ENCODE assay signal across 12 cellular contexts in the genomic region with DNA sequence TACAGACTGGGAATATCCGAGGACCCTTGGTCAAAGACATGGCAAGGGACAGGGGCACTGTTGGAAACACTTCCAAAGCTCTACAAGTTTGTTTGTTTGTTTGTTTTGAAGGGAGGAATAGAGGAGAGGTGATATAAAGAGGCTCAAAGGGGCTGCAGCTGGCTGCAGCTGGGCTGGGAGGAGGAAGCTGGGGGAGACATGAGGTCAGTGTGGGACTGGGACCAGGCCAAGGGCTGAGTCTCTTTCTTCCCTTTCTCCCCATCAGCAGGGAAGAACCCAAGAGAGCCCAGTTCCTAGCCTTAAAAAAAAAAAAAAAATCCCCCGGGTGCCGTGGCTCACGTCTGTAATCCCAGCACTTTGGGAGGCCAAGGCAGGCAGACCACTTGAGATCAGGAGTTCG. TPM values are rescaled to one million over a fixed set of nuclear protein-coding genes. Genes with fewer than 3 reads are reported as not detected.
DNase-seq lines count a peak whose midpoint lies in the region; ATAC-seq and TF ChIP-seq lines count a peak whose summit lies in the region.
"Had no signal": no experiment of that assay in that cellular context is flagged by ENCODE, and none has a peak within 500 bp of the region (broad histone marks: within the 10 kb centered on the region; RNA-seq: fewer than 3 reads in every experiment).

No MANE protein-coding gene starts in this region.

- intact Hi-C loops in lower lobe of right lung (cut with DNase I), result no loop called here

- H3K4me3 Mint-ChIP-seq in activated T-cell treated with anti-CD3 and anti-CD28 coated beads, Interleukin-2, amount 50 U/mL, for 24 hours, result peak overlapping the region; percentile 88
- H3K4me3 Mint-ChIP-seq in activated naive CD8-positive, alpha-beta T cell treated with anti-CD3 and anti-CD28 coated beads, Interleukin-2, amount 10 ng/mL, durations not matched to agents 7 days and 5 days, result peak overlapping the region; percentile 98

- H3K9me3 Mint-ChIP-seq in activated T-cell treated with anti-CD3 and anti-CD28 coated beads, Interleukin-2, amount 50 U/mL, for 24 hours, result no peaks in the 10 kb centered on the region
- H3K9me3 Mint-ChIP-seq in activated naive CD8-positive, alpha-beta T cell treated with anti-CD3 and anti-CD28 coated beads, Interleukin-2, amount 10 ng/mL, durations not matched to agents 7 days and 5 days, result no peaks in the 10 kb centered on the region

- peaks cover 94% of the 10 kb centered on the region for H3K36me3 Mint-ChIP-seq in activated T-cell treated with anti-CD3 and anti-CD28 coated beads, Interleukin-2, amount 50 U/mL, for 24 hours (ENCODE audit: low read depth)
- peaks cover 61% of the 10 kb centered on the region for H3K36me3 Mint-ChIP-seq in activated naive CD8-positive, alpha-beta T cell treated with anti-CD3 and anti-CD28 coated beads, Interleukin-2, amount 10 ng/mL, durations not matched to agents 7 days and 5 days

- peaks cover 91% of the 10 kb centered on the region for H3K4me1 ChIP-seq in lower lobe of right lung
- peaks cover 12% of the 10 kb centered on the region for H3K4me1 ChIP-seq in HAP-1

- no peak for DNase-seq in activated T-cell treated with anti-CD3 and anti-CD28 coated beads, Interleukin-2, amount 50 U/mL, for 24 hours
- DNase-seq in activated T-cell treated with anti-CD3 and anti-CD28 coated beads for 4 hours (no peak), lower lobe of right lung (no peak), substantia nigra (lab: John Stamatoyannopoulos, UW) (peak in 21 of 49 donors; percentile 18 to 73 (median 42)), HAP-1 (ENCODE audit: low spot score in 2 of 2) (no peak), HT-29 (ENCODE audit: low spot score) (no peak)
- DNase-seq in activated naive CD8-positive, alpha-beta T cell treated with anti-CD3 and anti-CD28 coated beads, Interleukin-2, amount 10 ng/mL, durations not matched to agents 7 days and 5 days, result no peak
- DNase-seq: activated CD4-positive, alpha-beta T cell treated with anti-CD3 and anti-CD28 coated beads, Interleukin-2, amount 50 U/mL, for 48 hours; central memory CD4-positive, alpha-beta T cell; GDM1; stimulated activated CD4-positive, alpha-beta T cell treated with anti-CD3 and anti-CD28 coated beads, Interleukin-2, amount 100 ng/mL, for 24 hours had no signal

- H3K27ac ChIP-seq in lower lobe of right lung (peak overlapping the region; percentile 66), substantia nigra (ENCODE audit: low read depth, low read length, poor library complexity, severe bottlenecking) (peak overlapping the region; percentile 93)

- H3K4me3 ChIP-seq in lower lobe of right lung (no peak overlapping the region), HAP-1 (no peak overlapping the region)

- no peak for ATAC-seq in activated naive CD8-positive, alpha-beta T cell treated with anti-CD3 and anti-CD28 coated beads, Interleukin-2, amount 10 ng/mL, durations not matched to agents 7 days and 5 days (ENCODE audit: low read depth)
- ATAC-seq in lower lobe of right lung (no peak), GM19395 (IDR thresholded peaks at IDR 0.05; ENCODE audit: unreplicated experiment) (no peak)

- H3K9me3 ChIP-seq in lower lobe of right lung (no peaks in the 10 kb centered on the region), HAP-1 (no peaks in the 10 kb centered on the region)

- H3K4me1 Mint-ChIP-seq in activated T-cell treated with anti-CD3 and anti-CD28 coated beads, Interleukin-2, amount 50 U/mL, for 24 hours (ENCODE audit: low read depth), result peaks cover 77% of the 10 kb centered on the region
- peaks cover 80% of the 10 kb centered on the region for H3K4me1 Mint-ChIP-seq in activated naive CD8-positive, alpha-beta T cell treated with anti-CD3 and anti-CD28 coated beads, Interleukin-2, amount 10 ng/mL, durations not matched to agents 7 days and 5 days

- H3K27ac Mint-ChIP-seq in activated T-cell treated with anti-CD3 and anti-CD28 coated beads, Interleukin-2, amount 50 U/mL, for 24 hours, result peak overlapping the region; percentile 92
- H3K27ac Mint-ChIP-seq in activated naive CD8-positive, alpha-beta T cell treated with anti-CD3 and anti-CD28 coated beads, Interleukin-2, amount 10 ng/mL, durations not matched to agents 7 days and 5 days, result peak overlapping the region; percentile 88

- in situ Hi-C loops in HAP-1 (cut with MboI; ENCODE audit: low sequenced_read_pairs), result no loop called here

- H3K36me3 ChIP-seq in lower lobe of right lung (peaks cover 5% of the 10 kb centered on the region), HAP-1 (replicated peaks) (peaks cover 21% of the 10 kb centered on the region)

- TF ChIP-seq CTCF in lower lobe of right lung (IDR thresholded peaks at IDR 0.05), result no peak

- POLR2A ChIA-PET in activated naive CD8-positive, alpha-beta T cell treated with anti-CD3 and anti-CD28 coated beads, Interleukin-2, amount 10 ng/mL, durations not matched to agents 7 days and 5 days (lab: Charles Lee), result interaction anchor here (0.9 to 8.1 kb wide), 6 partner anchors 9 to 38 kb away, joined by 3 to 254 read pairs (median 6); a partner anchor contains a TSS

- H3K27me3 ChIP-seq in lower lobe of right lung (ENCODE audit: low read depth) (no peaks in the 10 kb centered on the region), HAP-1 (ENCODE audit: low read depth) (no peaks in the 10 kb centered on the region)

- no peaks in the 10 kb centered on the region for H3K27me3 Mint-ChIP-seq in activated T-cell treated with anti-CD3 and anti-CD28 coated beads, Interleukin-2, amount 50 U/mL, for 24 hours
- no peaks in the 10 kb centered on the region for H3K27me3 Mint-ChIP-seq in activated naive CD8-positive, alpha-beta T cell treated with anti-CD3 and anti-CD28 coated beads, Interleukin-2, amount 10 ng/mL, durations not matched to agents 7 days and 5 days

RNA-seq across cellular contexts. Expression of a gene that starts 5.0 kb away (rescaled TPM):
- total RNA-seq in activated naive CD8-positive, alpha-beta T cell treated with anti-CD3 and anti-CD28 coated beads, Interleukin-2, amount 10 ng/mL, durations not matched to agents 7 days and 5 days, result 100 to 1,000 TPM; 154 to 159 TPM
- 86.5 TPM for total RNA-seq in lower lobe of right lung
- total RNA-seq in HT-29 (2014; rRNA removed; shearing (Covaris generic)), result 53.4 and 58.9 TPM in 2 replicates

RNA-seq across cellular contexts. Expression of a gene that starts 19.7 kb away (rescaled TPM):
- total RNA-seq in activated naive CD8-positive, alpha-beta T cell treated with anti-CD3 and anti-CD28 coated beads, Interleukin-2, amount 10 ng/mL, durations not matched to agents 7 days and 5 days, result 100 to 1,000 TPM in 1 of 2 experiments, 10 to 100 TPM in 1; 98.8 to 101 TPM
- total RNA-seq in lower lobe of right lung, result 59.5 TPM
- 28.3 and 29.4 TPM in 2 replicates for total RNA-seq in HT-29 (2014; rRNA removed; shearing (Covaris generic))

RNA-seq across cellular contexts. Expression of a gene that starts 27.4 kb away (rescaled TPM):
- total RNA-seq in activated naive CD8-positive, alpha-beta T cell treated with anti-CD3 and anti-CD28 coated beads, Interleukin-2, amount 10 ng/mL, durations not matched to agents 7 days and 5 days, result 10 to 100 TPM; 21.8 to 22.7 TPM
- 23.8 TPM for total RNA-seq in lower lobe of right lung
- total RNA-seq in HT-29 (2014; rRNA removed; shearing (Covaris generic)), result 40.9 and 41.3 TPM in 2 replicates

RNA-seq across cellular contexts. Expression of a gene that starts 38.4 kb away (rescaled TPM):
- total RNA-seq in activated naive CD8-positive, alpha-beta T cell treated with anti-CD3 and anti-CD28 coated beads, Interleukin-2, amount 10 ng/mL, durations not matched to agents 7 days and 5 days, result 10 to 100 TPM; 91.4 to 96.7 TPM
- 62.3 TPM for total RNA-seq in lower lobe of right lung
- 151 and 165 TPM in 2 replicates for total RNA-seq in HT-29 (2014; rRNA removed; shearing (Covaris generic))
